14 cellular contexts compared by ENCODE assay signal in the genomic region with DNA sequence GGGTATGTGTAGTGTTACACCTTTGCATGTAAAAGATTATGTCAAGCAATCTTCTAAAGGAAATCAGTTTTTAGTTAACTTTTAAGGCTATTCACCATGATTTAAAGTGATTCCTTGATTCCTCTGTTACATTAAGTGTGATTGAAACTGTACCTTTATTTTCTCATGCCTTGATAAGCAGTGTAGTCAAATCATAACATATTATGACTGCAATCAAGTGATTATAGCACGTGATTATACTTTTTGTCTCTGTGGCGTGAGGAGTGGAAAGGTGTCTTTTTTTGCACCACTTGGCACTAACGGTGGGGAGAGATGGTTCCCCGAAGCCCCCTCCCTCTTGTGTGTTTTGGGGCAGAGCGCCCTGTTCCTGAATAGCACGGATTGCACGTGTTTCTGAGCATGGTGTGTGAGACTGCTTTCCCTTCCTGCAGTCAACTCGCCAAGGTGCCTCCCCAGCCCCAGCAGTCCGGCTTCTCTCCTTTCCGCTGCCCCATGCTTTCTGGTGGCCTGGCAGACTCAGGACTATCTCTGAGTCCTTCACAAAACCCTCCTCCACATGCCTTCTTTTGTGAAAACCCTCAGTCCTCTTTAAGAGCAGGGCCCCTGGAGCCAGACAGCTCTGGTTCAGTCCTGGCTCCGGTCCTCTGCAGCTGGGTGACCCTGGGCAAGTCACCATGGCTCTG.
DNase-seq lines count a peak whose midpoint lies in the region; ATAC-seq, FAIRE-seq and TF ChIP-seq lines count a peak whose summit lies in the region.
"Had no signal": no experiment of that assay in that cellular context is flagged by ENCODE, and none has a peak within 500 bp of the region (broad histone marks: within the 10 kb centered on the region; RNA-seq: fewer than 3 reads in every experiment).

No MANE protein-coding gene starts in this region.

- H4K20me1 ChIP-seq in HepG2 (ENCODE audit: insufficient read depth, low read length) (peaks cover 43% of the 10 kb centered on the region), neural progenitor cell (ENCODE audit: low read depth) (peaks cover 78% of the 10 kb centered on the region)

- intact Hi-C loops in HepG2 (cut with micrococcal nuclease; ENCODE audit: unreplicated experiment) (no loop called here), right lobe of liver (cut with DNase I) (no loop called here), aorta (cut with DNase I) (no loop called here)

- no peaks in the 10 kb centered on the region; a peak in 2 of 5 replicates for H3K36me3 ChIP-seq in HepG2 (replicated peaks in 1 of 2; ENCODE audit: control insufficient read depth in 1 of 2, insufficient read depth in 2 of 2, low read length in 2 of 2)
- no peaks in the 10 kb centered on the region for H3K36me3 ChIP-seq in right lobe of liver
- no peaks in the 10 kb centered on the region for H3K36me3 ChIP-seq in neural progenitor cell
- H3K36me3 ChIP-seq in aorta (ENCODE audit: control insufficient read depth in 1 of 2, insufficient read depth in 2 of 2, low read length in 1 of 2), result no peaks in the 10 kb centered on the region

- H3K9me3 Mint-ChIP-seq in chondrocyte (ENCODE audit: low read depth) (no peaks in the 10 kb centered on the region), neural progenitor cell (peaks cover 7% of the 10 kb centered on the region)

- H3K9ac ChIP-seq in HepG2 (ENCODE audit: insufficient read depth, low read depth, low read length), result no peak overlapping the region
- H3K9ac ChIP-seq in neural progenitor cell, result no peak overlapping the region

- H3K9me3 ChIP-seq in HepG2 (ENCODE audit: low read length) (no peaks in the 10 kb centered on the region), right lobe of liver (no peaks in the 10 kb centered on the region), neural progenitor cell (ENCODE audit: low read depth) (no peaks in the 10 kb centered on the region), aorta (ENCODE audit: control insufficient read depth, low read length) (no peaks in the 10 kb centered on the region)

- CTCF ChIA-PET in HepG2 (lab: Yijun Ruan, JAX; ENCODE audit: low intra/inter-chr PET ratio, low total read pairs), result no interaction called here

- POLR2A ChIA-PET in HepG2 (lab: Yijun Ruan, JAX), result no interaction called here

- in situ Hi-C loops in HepG2 (cut with HindIII; ENCODE audit: extremely low pct_ligation_motif_present, low pct_unique_long_range_greater_than_20kb), result no loop called here

- no peak overlapping the region for H2AFZ ChIP-seq in HepG2 (ENCODE audit: low read length)
- H2AFZ ChIP-seq in neural progenitor cell (replicated peaks), result no peak overlapping the region

- peaks cover 25% of the 10 kb centered on the region for H3K4me1 ChIP-seq in HepG2 (ENCODE audit: insufficient read depth, low read length)
- no peaks in the 10 kb centered on the region for H3K4me1 ChIP-seq in right lobe of liver
- peaks cover 13% of the 10 kb centered on the region for H3K4me1 ChIP-seq in neural progenitor cell
- no peaks in the 10 kb centered on the region for H3K4me1 ChIP-seq in aorta (ENCODE audit: control insufficient read depth in 1 of 2, insufficient read depth in 2 of 2, low read length in 2 of 2)

- no peak overlapping the region for H3K4me3 Mint-ChIP-seq in chondrocyte (ENCODE audit: unreplicated experiment)
- no peak overlapping the region for H3K4me3 Mint-ChIP-seq in neural progenitor cell
- H3K4me3 Mint-ChIP-seq: CD4-positive, CD25-positive, alpha-beta regulatory T cell had no signal

- no peaks in the 10 kb centered on the region for H3K36me3 Mint-ChIP-seq in chondrocyte (ENCODE audit: low read depth)
- H3K36me3 Mint-ChIP-seq in neural progenitor cell, result peaks cover 16% of the 10 kb centered on the region
- H3K36me3 Mint-ChIP-seq: CD4-positive, CD25-positive, alpha-beta regulatory T cell had no signal

- DNase-seq in HepG2 (ENCODE audit: low spot score) (no peak), right lobe of liver (no peak), chondrocyte (ENCODE audit: low spot score) (peak; percentile 58), neural progenitor cell (ENCODE audit: low spot score) (peak; percentile 19), aorta (peak; percentile 13 to 39), germinal center (ENCODE audit: low spot score) (no peak), HuH-7.5 (ENCODE audit: low spot score) (no peak)
- DNase-seq in activated CD8-positive, alpha-beta memory T cell treated with anti-CD3 and anti-CD28 coated beads, Interleukin-2, amount 50 U/mL, for 48 hours, result no peak
- DNase-seq: CD4-positive, CD25-positive, alpha-beta regulatory T cell; DMS53 had no signal

- no TSS peak for BruUV-seq in HepG2 (replicated peaks; lab: Mats Ljungman, UMichigan)

- H3K79me2 ChIP-seq in HepG2 (ENCODE audit: insufficient read depth, low read length), result peaks cover 84% of the 10 kb centered on the region
- peaks cover 94% of the 10 kb centered on the region for H3K79me2 ChIP-seq in neural progenitor cell (ENCODE audit: low read depth)

- no peaks in the 10 kb centered on the region for H3K27me3 Mint-ChIP-seq in chondrocyte (ENCODE audit: low read depth)
- H3K27me3 Mint-ChIP-seq in neural progenitor cell (ENCODE audit: insufficient read depth, low read depth), result peaks cover 4% of the 10 kb centered on the region
- H3K27me3 Mint-ChIP-seq: CD4-positive, CD25-positive, alpha-beta regulatory T cell had no signal

- H3K4me1 Mint-ChIP-seq in chondrocyte (ENCODE audit: low read depth) (peaks cover 38% of the 10 kb centered on the region), neural progenitor cell (peaks cover 45% of the 10 kb centered on the region)
- H3K4me1 Mint-ChIP-seq: CD4-positive, CD25-positive, alpha-beta regulatory T cell had no signal

- no peaks in the 10 kb centered on the region for H3F3A ChIP-seq in neural progenitor cell (ENCODE audit: low read depth)

- TF ChIP-seq EP300 in HepG2 (IDR thresholded peaks at IDR 0.05; ENCODE audit: low read depth in 2 of 2, low read length in 2 of 2) (no peak), HepG2 (CRISPR knock-in tag; IDR thresholded peaks at IDR 0.05; ENCODE audit: borderline replicate concordance) (no peak)

- H3K4me3 ChIP-seq in HepG2 (replicated peaks in 1 of 3; ENCODE audit: insufficient read depth in 1 of 3, low read depth in 2 of 3, low read length in 3 of 3) (no peak overlapping the region), right lobe of liver (no peak overlapping the region), neural progenitor cell (no peak overlapping the region), aorta (ENCODE audit: low read length in 2 of 2) (no peak overlapping the region)
- H3K4me3 ChIP-seq: GM12878 had no signal

- H3K27me3 ChIP-seq in HepG2 (ENCODE audit: control insufficient read depth in 1 of 2, insufficient read depth in 2 of 2, low read length in 2 of 2) (no peaks in the 10 kb centered on the region), right lobe of liver (no peaks in the 10 kb centered on the region), neural progenitor cell (no peaks in the 10 kb centered on the region), aorta (ENCODE audit: control insufficient read depth in 1 of 2, insufficient read depth in 2 of 2, low read length in 1 of 2) (no peaks in the 10 kb centered on the region)

- no peak for TF ChIP-seq RAD21 in HepG2 (CRISPR knock-in tag; IDR thresholded peaks at IDR 0.05)

- no peak for ATAC-seq in HepG2
- ATAC-seq in right lobe of liver, result no peak
- no peak for ATAC-seq in aorta (ENCODE audit: low FRiP score)
- ATAC-seq: GM12878 had no signal

- H3K4me2 ChIP-seq in HepG2 (ENCODE audit: low read depth, low read length) (no peak overlapping the region), neural progenitor cell (no peak overlapping the region)

- no peak for FAIRE-seq in HepG2 (lab: Jason Lieb, UNC)
- FAIRE-seq: GM12878, GM18507, H54 had no signal

- H3K27ac ChIP-seq in HepG2 (ENCODE audit: extremely low read length, insufficient read depth, low read length) (no peak overlapping the region), right lobe of liver (no peak overlapping the region), neural progenitor cell (no peak overlapping the region), aorta (ENCODE audit: low read depth in 1 of 2, low read length in 2 of 2) (no peak overlapping the region)
- H3K27ac ChIP-seq: 22Rv1 had no signal

- TF ChIP-seq CTCF in HepG2 (CRISPR knock-in tag; IDR thresholded peaks at IDR 0.05), result no peak
- TF ChIP-seq CTCF in right lobe of liver (IDR thresholded peaks at IDR 0.05), result no peak
- no peak for TF ChIP-seq CTCF in chondrocyte (IDR thresholded peaks at IDR 0.05)
- TF ChIP-seq CTCF in neural progenitor cell (IDR thresholded peaks at IDR 0.05), result no peak

- H3K27ac Mint-ChIP-seq in chondrocyte (ENCODE audit: unreplicated experiment), result no peak overlapping the region
- H3K27ac Mint-ChIP-seq in neural progenitor cell, result no peak overlapping the region
- H3K27ac Mint-ChIP-seq: CD4-positive, CD25-positive, alpha-beta regulatory T cell had no signal

- 92% methylated on average over 11 of the region's 11 CpGs for WGBS in HepG2 (ENCODE audit: low lambda C conversion rate)
- WGBS in right lobe of liver (ENCODE audit: insufficient coverage, low coverage, low lambda C conversion rate, missing lambda C conversion rate), result 78% methylated on average over 11 of the region's 11 CpGs
- WGBS in aorta, 2 donors, result 77 to 79% methylated on average over 11 of the region's 11 CpGs

- TF ChIP-seq POLR2A in HepG2 (IDR thresholded peaks at IDR 0.05; ENCODE audit: insufficient read depth in 1 of 2, low read depth in 2 of 2, low read length in 2 of 2) (no peak), right lobe of liver (IDR thresholded peaks at IDR 0.05) (no peak)

TF ChIP-seq in HepG2, 621 proteins besides CTCF, POLR2A, EP300 and RAD21:
- no peak for TF ChIP-seq ETV5 (CRISPR knock-in tag; IDR thresholded peaks at IDR 0.05; ENCODE audit: borderline replicate concordance)
- TF ChIP-seq NRL (CRISPR knock-in tag; IDR thresholded peaks at IDR 0.05; ENCODE audit: borderline replicate concordance), result peak; percentile 20; the same call in 1 of the 2 replicates

Comparison
In these comparisons a context has a peak if more than half of its experiments do, and no peak if none do; other contexts are left out.
1. DNase-seq: peak in chondrocyte (single experiment), neural progenitor cell (single experiment) and aorta (2 of 2); none in HepG2 (single experiment), right lobe of liver (0 of 3), germinal center (single experiment), HuH-7.5 (single experiment) and activated CD8-positive, alpha-beta memory T cell treated with anti-CD3 and anti-CD28 coated beads, Interleukin-2, amount 50 U/mL, for 48 hours (single experiment).